25 cellular contexts compared by ENCODE assay signal in the genomic region with DNA sequence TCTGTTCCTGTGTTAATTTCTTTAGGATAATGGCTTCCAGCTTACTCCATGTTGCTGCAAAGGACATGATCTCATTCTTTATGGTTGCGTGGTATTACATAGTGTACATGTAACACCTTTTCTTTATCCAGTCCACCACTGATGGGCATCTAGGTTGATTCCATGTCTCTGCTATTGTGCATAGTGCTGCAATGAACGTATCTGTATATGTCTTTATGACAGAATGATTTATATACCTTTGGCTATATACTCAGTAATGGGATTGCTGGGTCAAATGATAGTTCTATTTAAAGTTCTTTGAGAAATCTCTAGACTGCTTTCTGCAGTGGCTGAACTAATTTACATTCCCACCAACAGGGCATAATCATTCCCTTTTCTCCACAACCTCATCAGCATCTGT. TPM values are rescaled to one million over a fixed set of nuclear protein-coding genes. Genes with fewer than 3 reads are reported as not detected.
DNase-seq lines count a peak whose midpoint lies in the region; TF ChIP-seq lines count a peak whose summit lies in the region.
"Had no signal": no experiment of that assay in that cellular context is flagged by ENCODE, and none has a peak within 500 bp of the region (broad histone marks: within the 10 kb centered on the region; RNA-seq: fewer than 3 reads in every experiment).

No MANE protein-coding gene starts in this region.

- TF ChIP-seq CTCF in glutamatergic neuron (IDR thresholded peaks at IDR 0.05; ENCODE audit: partially characterized antibody, unreplicated experiment) (no peak), neural cell (IDR thresholded peaks at IDR 0.05; ENCODE audit: poor library complexity, severe bottlenecking) (no peak), RWPE1 (conservative IDR thresholded peaks at IDR 0.05; ENCODE audit: low read depth) (no peak), PC-9 (conservative IDR thresholded peaks at IDR 0.05) (no peak), esophagus squamous epithelium (IDR thresholded peaks at IDR 0.05) (no peak)

- H3K4me3 ChIP-seq in neural cell (ENCODE audit: low read length) (no peak overlapping the region), PC-9 (no peak overlapping the region), esophagus squamous epithelium (no peak overlapping the region)
- H3K4me3 ChIP-seq: BLaER1, GM12878 had no signal

- BruUV-seq in PC-9 (replicated peaks; lab: Mats Ljungman, UMichigan): no TSS peak

- H3K9me2 ChIP-seq in neural cell (ENCODE audit: insufficient read depth, low read length) (no peaks in the 10 kb centered on the region), PC-9 (ENCODE audit: insufficient read depth) (no peaks in the 10 kb centered on the region)

- H3K4me2 ChIP-seq in neural cell (ENCODE audit: low read length) (no peak overlapping the region), PC-9 (no peak overlapping the region)
- H3K4me2 ChIP-seq: BLaER1 had no signal

- H3K9me3 Mint-ChIP-seq in glutamatergic neuron (ENCODE audit: unreplicated experiment): no peaks in the 10 kb centered on the region
- H3K9me3 Mint-ChIP-seq: CD4-positive, alpha-beta memory T cell; CD4-positive, CD25-positive, alpha-beta regulatory T cell; CD8-positive, alpha-beta memory T cell had no signal

- H4K20me1 ChIP-seq in neural cell (ENCODE audit: insufficient read depth) (no peaks in the 10 kb centered on the region), PC-9 (ENCODE audit: insufficient read depth) (no peaks in the 10 kb centered on the region)
- H4K20me1 ChIP-seq: BLaER1 had no signal

- WGBS in esophagus squamous epithelium, 2 donors: 88 to 92% methylated on average over 2 of the region's 2 CpGs

- H3K4me1 Mint-ChIP-seq in glutamatergic neuron (ENCODE audit: low read depth, unreplicated experiment): peaks cover 4% of the 10 kb centered on the region
- H3K4me1 Mint-ChIP-seq: CD4-positive, alpha-beta memory T cell; CD4-positive, CD25-positive, alpha-beta regulatory T cell; CD8-positive, alpha-beta memory T cell had no signal

- H3K79me2 ChIP-seq in neural cell (replicated peaks; ENCODE audit: insufficient read depth, low read length) (no peaks in the 10 kb centered on the region), PC-9 (ENCODE audit: low read depth) (no peaks in the 10 kb centered on the region)

- peak overlapping the region; percentile 65 for H3K27ac ChIP-seq in neural cell (ENCODE audit: low read length)
- H3K27ac ChIP-seq in RWPE1: no peak overlapping the region
- no peak overlapping the region for H3K27ac ChIP-seq in PC-9
- no peak overlapping the region for H3K27ac ChIP-seq in esophagus squamous epithelium
- H3K27ac ChIP-seq: BLaER1 had no signal

- TF ChIP-seq RAD21 in neural cell (conservative IDR thresholded peaks at IDR 0.05): no peak

- H3K9ac ChIP-seq in neural cell (ENCODE audit: low read length): no peak overlapping the region
- H3K9ac ChIP-seq: BLaER1 had no signal

- H3K9me3 ChIP-seq in neural cell (ENCODE audit: low read length): no peaks in the 10 kb centered on the region
- H3K9me3 ChIP-seq in PC-9 (ENCODE audit: insufficient read depth, low read depth): no peaks in the 10 kb centered on the region
- H3K9me3 ChIP-seq in esophagus squamous epithelium: no peaks in the 10 kb centered on the region
- H3K9me3 ChIP-seq: BE2C, BLaER1 had no signal

- H3F3A ChIP-seq in neural cell (ENCODE audit: insufficient read depth, low read length, poor library complexity, severe bottlenecking) (no peaks in the 10 kb centered on the region), PC-9 (ENCODE audit: insufficient read depth, low read depth) (no peaks in the 10 kb centered on the region)

- CTCF ChIA-PET in RWPE1 (lab: Yijun Ruan, JAX) (interaction anchor here (0.6 kb wide), 1 partner anchor 416 kb away, joined by 3 read pairs; no protein-coding TSS in a partner anchor), PC-9 (lab: Charles Lee) (no interaction called here)

- H3K27me3 ChIP-seq in neural cell (ENCODE audit: insufficient read depth, low read depth, low read length): no peaks in the 10 kb centered on the region
- no peaks in the 10 kb centered on the region for H3K27me3 ChIP-seq in PC-9 (ENCODE audit: insufficient read depth, low read depth)
- H3K27me3 ChIP-seq in esophagus squamous epithelium: no peaks in the 10 kb centered on the region
- H3K27me3 ChIP-seq: BE2C, BLaER1 had no signal

- H3K4me3 Mint-ChIP-seq in glutamatergic neuron (ENCODE audit: unreplicated experiment): no peak overlapping the region
- H3K4me3 Mint-ChIP-seq: CD14-positive monocyte; CD4-positive, alpha-beta memory T cell; CD4-positive, CD25-positive, alpha-beta regulatory T cell; CD8-positive, alpha-beta memory T cell had no signal

- no peak for TF ChIP-seq POLR2A in esophagus squamous epithelium (IDR thresholded peaks at IDR 0.05)

- H3K4me1 ChIP-seq in PC-9 (replicated peaks; ENCODE audit: insufficient read depth): no peaks in the 10 kb centered on the region
- H3K4me1 ChIP-seq in esophagus squamous epithelium: no peaks in the 10 kb centered on the region
- H3K4me1 ChIP-seq: BE2C had no signal

- H2AFZ ChIP-seq in neural cell (ENCODE audit: low read depth, low read length): no peak overlapping the region
- no peak overlapping the region for H2AFZ ChIP-seq in PC-9

- POLR2A ChIA-PET in RWPE1 (lab: Yijun Ruan, JAX; ENCODE audit: low non-redundant PET): no interaction called here
- POLR2A ChIA-PET in PC-9 (lab: Charles Lee; ENCODE audit: unreplicated experiment): interaction anchor here (0.6 kb wide), 1 partner anchor 44 kb away, joined by 4 read pairs; no protein-coding TSS in a partner anchor

- H3K36me3 Mint-ChIP-seq in glutamatergic neuron (ENCODE audit: unreplicated experiment): no peaks in the 10 kb centered on the region
- H3K36me3 Mint-ChIP-seq: CD14-positive monocyte had no signal

- DNase-seq in NCI-H1930 (lab: John Stamatoyannopoulos, UW): peak; percentile 64 to 78
- DNase-seq in glutamatergic neuron: no peak
- DNase-seq in RWPE1 (ENCODE audit: low spot score): no peak
- DNase-seq in PC-9: no peak
- no peak for DNase-seq in superior temporal gyrus (ENCODE audit: extremely low spot score)
- no peak for DNase-seq in esophagus squamous epithelium (lab: John Stamatoyannopoulos, UW)
- DNase-seq: 8988T; ACHN; BE2C; C1 segment of cervical spinal cord; CD4-positive, alpha-beta memory T cell; CD4-positive, CD25-positive, alpha-beta regulatory T cell; CD8-positive, alpha-beta memory T cell; COR-L47; DMS 273 treated with DMSO at 0.1 percent for 48 hours; DMS53; DMS79; DND-41; EL; GDM1 had no signal

- no peaks in the 10 kb centered on the region for H3K36me3 ChIP-seq in neural cell (ENCODE audit: insufficient read depth, low read length)
- no peaks in the 10 kb centered on the region for H3K36me3 ChIP-seq in PC-9 (ENCODE audit: low read depth)
- H3K36me3 ChIP-seq in esophagus squamous epithelium: peaks cover 0 to 13% (median 0%) of the 10 kb centered on the region in 3 donors
- H3K36me3 ChIP-seq: BE2C, BLaER1 had no signal

- intact Hi-C loops in PC-9 (cut with micrococcal nuclease; ENCODE audit: unreplicated experiment): no loop called here
- intact Hi-C loops in esophagus squamous epithelium (cut with DNase I): no loop called here

- TF ChIP-seq EP300 in neural cell (conservative IDR thresholded peaks at IDR 0.05; ENCODE audit: poor library complexity, severe bottlenecking): no peak

- no peaks in the 10 kb centered on the region for H3K27me3 Mint-ChIP-seq in glutamatergic neuron (ENCODE audit: unreplicated experiment)
- H3K27me3 Mint-ChIP-seq: CD4-positive, CD25-positive, alpha-beta regulatory T cell had no signal

- H3K27ac Mint-ChIP-seq in glutamatergic neuron (ENCODE audit: unreplicated experiment): peak overlapping the region; percentile 45
- H3K27ac Mint-ChIP-seq: CD14-positive monocyte; CD4-positive, alpha-beta memory T cell; CD4-positive, CD25-positive, alpha-beta regulatory T cell; CD8-positive, alpha-beta memory T cell had no signal

TF ChIP-seq in neural cell, 6 proteins besides CTCF, POLR2A, EP300 and RAD21:
- TF ChIP-seq, protein P1, sequence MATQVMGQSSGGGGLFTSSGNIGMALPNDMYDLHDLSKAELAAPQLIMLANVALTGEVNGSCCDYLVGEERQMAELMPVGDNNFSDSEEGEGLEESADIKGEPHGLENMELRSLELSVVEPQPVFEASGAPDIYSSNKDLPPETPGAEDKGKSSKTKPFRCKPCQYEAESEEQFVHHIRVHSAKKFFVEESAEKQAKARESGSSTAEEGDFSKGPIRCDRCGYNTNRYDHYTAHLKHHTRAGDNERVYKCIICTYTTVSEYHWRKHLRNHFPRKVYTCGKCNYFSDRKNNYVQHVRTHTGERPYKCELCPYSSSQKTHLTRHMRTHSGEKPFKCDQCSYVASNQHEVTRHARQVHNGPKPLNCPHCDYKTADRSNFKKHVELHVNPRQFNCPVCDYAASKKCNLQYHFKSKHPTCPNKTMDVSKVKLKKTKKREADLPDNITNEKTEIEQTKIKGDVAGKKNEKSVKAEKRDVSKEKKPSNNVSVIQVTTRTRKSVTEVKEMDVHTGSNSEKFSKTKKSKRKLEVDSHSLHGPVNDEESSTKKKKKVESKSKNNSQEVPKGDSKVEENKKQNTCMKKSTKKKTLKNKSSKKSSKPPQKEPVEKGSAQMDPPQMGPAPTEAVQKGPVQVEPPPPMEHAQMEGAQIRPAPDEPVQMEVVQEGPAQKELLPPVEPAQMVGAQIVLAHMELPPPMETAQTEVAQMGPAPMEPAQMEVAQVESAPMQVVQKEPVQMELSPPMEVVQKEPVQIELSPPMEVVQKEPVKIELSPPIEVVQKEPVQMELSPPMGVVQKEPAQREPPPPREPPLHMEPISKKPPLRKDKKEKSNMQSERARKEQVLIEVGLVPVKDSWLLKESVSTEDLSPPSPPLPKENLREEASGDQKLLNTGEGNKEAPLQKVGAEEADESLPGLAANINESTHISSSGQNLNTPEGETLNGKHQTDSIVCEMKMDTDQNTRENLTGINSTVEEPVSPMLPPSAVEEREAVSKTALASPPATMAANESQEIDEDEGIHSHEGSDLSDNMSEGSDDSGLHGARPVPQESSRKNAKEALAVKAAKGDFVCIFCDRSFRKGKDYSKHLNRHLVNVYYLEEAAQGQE (IDR thresholded peaks at IDR 0.05; ENCODE audit: borderline replicate concordance): no peak
- TF ChIP-seq SMC3 (conservative IDR thresholded peaks at IDR 0.05; ENCODE audit: poor library complexity) (no peak), TAF1 (IDR thresholded peaks at IDR 0.05; ENCODE audit: low read depth) (no peak), POLR2AphosphoS5 (IDR thresholded peaks at IDR 0.05) (no peak), EZH2 (IDR thresholded peaks at IDR 0.05; ENCODE audit: borderline replicate concordance, insufficient read depth, low read length, poor library complexity, severe bottlenecking) (no peak), MXI1 (conservative IDR thresholded peaks at IDR 0.05; ENCODE audit: poor library complexity, severe bottlenecking) (no peak)

RNA-seq across cellular contexts. Expression of gene ABCA10, which starts 39.8 kb away (rescaled TPM):
- total RNA-seq in glutamatergic neuron (ENCODE audit: unreplicated experiment): 4.2 TPM
- polyA plus RNA-seq in neural cell: 9.9 and 15.3 TPM in 2 replicates
- 5.4 and 6.1 TPM in 2 replicates for polyA minus RNA-seq in neural cell
- 0.23 TPM in 1 of 2 replicates, not detected in the other for total RNA-seq in PC-9 (2021)
- 1 to 10 TPM in 3 of 4 donors, under 1 TPM in 1; 0.23 to 7.8 (median 1.9) TPM for total RNA-seq in esophagus squamous epithelium
- polyA plus RNA-seq: CD4-positive, alpha-beta memory T cell; CD8-positive, alpha-beta memory T cell had no signal

RNA-seq across cellular contexts. Expression of gene ABCA6, which starts 47.1 kb away (rescaled TPM):
- total RNA-seq in glutamatergic neuron (ENCODE audit: unreplicated experiment) (1.6 TPM), PC-9 (2021) (not detected in 2 replicates), esophagus squamous epithelium (10 to 100 TPM in 2 of 4 donors, 1 to 10 TPM in 2; 4.2 to 52.1 (median 8.9) TPM)
- 1.6 TPM in 2 replicates for polyA plus RNA-seq in neural cell
- 3.2 and 3.5 TPM in 2 replicates for polyA minus RNA-seq in neural cell
- total RNA-seq: Daoy had no signal
- polyA plus RNA-seq: CD4-positive, alpha-beta memory T cell; CD4-positive, CD25-positive, alpha-beta regulatory T cell; CD8-positive, alpha-beta memory T cell had no signal

Comparison
In these comparisons a context has a peak if more than half of its experiments do, and no peak if none do; other contexts are left out.
1. DNase-seq: peak in NCI-H1930 (2 of 2); none in glutamatergic neuron (single experiment), RWPE1 (single experiment), PC-9 (0 of 2), superior temporal gyrus (single experiment) and esophagus squamous epithelium (single experiment).